8 cellular contexts compared by ENCODE assay signal in genomic region chr11:843086-843704, GRCh38. TPM values are rescaled to one million over a fixed set of nuclear protein-coding genes. Genes with fewer than 3 reads are reported as not detected.
DNase-seq lines count a peak whose midpoint lies in the region; ATAC-seq, FAIRE-seq and TF ChIP-seq lines count a peak whose summit lies in the region.

No MANE protein-coding gene starts in this region.

- peak overlapping the region; percentile 79 for H3K4me3 Mint-ChIP-seq in CD4-positive, alpha-beta T cell
- peak overlapping the region; percentile 72 for H3K4me3 Mint-ChIP-seq in activated naive CD8-positive, alpha-beta T cell treated with anti-CD3 and anti-CD28 coated beads, Interleukin-2, amount 50 U/mL, for 24 hours

- FAIRE-seq in GM19239 (lab: Jason Lieb, UNC), result no peak

- H3K9me3 Mint-ChIP-seq in CD4-positive, alpha-beta T cell, result no peaks in the 10 kb centered on the region
- H3K9me3 Mint-ChIP-seq in activated naive CD8-positive, alpha-beta T cell treated with anti-CD3 and anti-CD28 coated beads, Interleukin-2, amount 50 U/mL, for 24 hours, result no peaks in the 10 kb centered on the region

- H3K36me3 Mint-ChIP-seq in CD4-positive, alpha-beta T cell (ENCODE audit: low read depth), result peaks cover 22% of the 10 kb centered on the region
- peaks cover 12% of the 10 kb centered on the region for H3K36me3 Mint-ChIP-seq in activated naive CD8-positive, alpha-beta T cell treated with anti-CD3 and anti-CD28 coated beads, Interleukin-2, amount 50 U/mL, for 24 hours (ENCODE audit: low read depth)

- H3K4me1 Mint-ChIP-seq in CD4-positive, alpha-beta T cell (ENCODE audit: low read depth), result peaks cover 6% of the 10 kb centered on the region
- peaks cover 30% of the 10 kb centered on the region for H3K4me1 Mint-ChIP-seq in activated naive CD8-positive, alpha-beta T cell treated with anti-CD3 and anti-CD28 coated beads, Interleukin-2, amount 50 U/mL, for 24 hours

- DNase-seq in CD4-positive, alpha-beta T cell, result no peak
- no peak for DNase-seq in HFF-Myc (ENCODE audit: extremely low read depth, low read depth)
- no peak for DNase-seq in activated naive CD8-positive, alpha-beta T cell treated with anti-CD3 and anti-CD28 coated beads, Interleukin-2, amount 50 U/mL, for 24 hours
- peak in 1 of 2 donors; percentile 43 for DNase-seq in uterus
- DNase-seq in NCI-H187 (lab: John Stamatoyannopoulos, UW), result no peak
- no peak for DNase-seq in GM19239 (ENCODE audit: insufficient read length, low spot score)

- H3K9me3 ChIP-seq in CD4-positive, alpha-beta T cell (ENCODE audit: control insufficient read depth, low read length), result no peaks in the 10 kb centered on the region
- H3K9me3 ChIP-seq in liver (ENCODE audit: control insufficient read depth in 4 of 4, low read length in 3 of 4) (no peaks in the 10 kb centered on the region), uterus (no peaks in the 10 kb centered on the region)

- H3K4me1 ChIP-seq in liver (ENCODE audit: control insufficient read depth in 4 of 4, insufficient read depth in 4 of 4, low read length in 3 of 4) (peaks cover 18 to 55% (median 34%) of the 10 kb centered on the region in 4 donors), uterus (peaks cover 7 to 25% of the 10 kb centered on the region in 2 donors)

- H3K27ac ChIP-seq in CD4-positive, alpha-beta T cell (ENCODE audit: low read depth, low read length), result no peak overlapping the region
- H3K27ac ChIP-seq in liver (ENCODE audit: low read depth in 1 of 2, low read length in 2 of 2) (peak overlapping the region; percentile 76 to 90), uterus (peak overlapping the region; percentile 95 to 97)

- whole genome bisulfite sequencing in liver, result 1% methylated on average over 52 of the region's 52 CpGs

- no peak for TF ChIP-seq POLR2A in uterus (IDR thresholded peaks at IDR 0.05)

- peak overlapping the region; percentile 39 for H3K27ac Mint-ChIP-seq in CD4-positive, alpha-beta T cell
- H3K27ac Mint-ChIP-seq in activated naive CD8-positive, alpha-beta T cell treated with anti-CD3 and anti-CD28 coated beads, Interleukin-2, amount 50 U/mL, for 24 hours, result peak overlapping the region; percentile 39

- POLR2A ChIA-PET in CD4-positive, alpha-beta T cell (lab: Charles Lee), result interaction anchor here (0.6 to 7.6 kb wide), 5 partner anchors 13 to 147 kb away, joined by 3 to 71 read pairs (median 10); partner anchors contain the start of genes CD151, CRACR2B, PNPLA2 and RPLP2

- H3K36me3 ChIP-seq in liver (ENCODE audit: control insufficient read depth in 4 of 4, insufficient read depth in 3 of 4, low read depth in 1 of 4, low read length in 3 of 4), result peaks cover 2 to 15% (median 5%) of the 10 kb centered on the region in 4 donors
- no peaks in the 10 kb centered on the region for H3K36me3 ChIP-seq in uterus

- no peak for TF ChIP-seq CTCF in CD4-positive, alpha-beta T cell (IDR thresholded peaks at IDR 0.05)
- TF ChIP-seq CTCF in HFF-Myc (IDR thresholded peaks at IDR 0.05; ENCODE audit: low read depth, low read length, missing control alignments), result no peak
- TF ChIP-seq CTCF in liver (IDR thresholded peaks at IDR 0.05; ENCODE audit: low read depth, low read length, missing input control), result no peak
- peak in 1 of 4 experiments; percentile 19 for TF ChIP-seq CTCF in uterus (IDR thresholded peaks at IDR 0.05)

- H3K9ac ChIP-seq in liver (ENCODE audit: low read depth in 1 of 2, low read length in 2 of 2), result peak overlapping the region; percentile 54

- CTCF ChIA-PET in CD4-positive, alpha-beta T cell (lab: Charles Lee), result interaction anchor here (1.4 kb wide), 1 partner anchor 24 kb away, joined by 4 read pairs; no protein-coding TSS in a partner anchor

- no peaks in the 10 kb centered on the region for H3K27me3 ChIP-seq in CD4-positive, alpha-beta T cell (ENCODE audit: control insufficient read depth, insufficient read depth, low read length)
- H3K27me3 ChIP-seq in liver (ENCODE audit: control insufficient read depth in 4 of 4, insufficient read depth in 4 of 4, low read length in 3 of 4) (no peaks in the 10 kb centered on the region), uterus (no peaks in the 10 kb centered on the region)

- ATAC-seq in CD4-positive, alpha-beta T cell (ENCODE audit: poor library complexity), result no peak
- ATAC-seq in activated naive CD8-positive, alpha-beta T cell treated with anti-CD3 and anti-CD28 coated beads, Interleukin-2, amount 50 U/mL, for 24 hours, result no peak
- no peak for ATAC-seq in HG03139 (IDR thresholded peaks at IDR 0.05; ENCODE audit: unreplicated experiment)

- intact Hi-C loops in CD4-positive, alpha-beta T cell (cut with DNase I, micrococcal nuclease), result loop anchor here (2.0 to 10.0 kb wide), 5 partner anchors 34 to 732 kb away; partner anchors contain the start of genes AP2A2 (in 1 of the 2), DUSP8 (in 1 of the 2) and RPLP2 (in 1 of the 2)
- intact Hi-C loops in uterus (cut with DNase I; ENCODE audit: low total_unique reads), result no loop called here

- no peak for TF ChIP-seq RAD21 in liver (IDR thresholded peaks at IDR 0.05)

- H3K4me3 ChIP-seq in HFF-Myc (replicated peaks; ENCODE audit: low read depth, low read length), result peak overlapping the region; percentile 98
- H3K4me3 ChIP-seq in liver (ENCODE audit: low read depth in 1 of 3, low read length in 3 of 3), result peak overlapping the region; percentile 32 to 97 (median 96)
- peak overlapping the region; percentile 71 to 99 for H3K4me3 ChIP-seq in uterus

- no peaks in the 10 kb centered on the region for H3K27me3 Mint-ChIP-seq in CD4-positive, alpha-beta T cell
- peaks cover 3% of the 10 kb centered on the region for H3K27me3 Mint-ChIP-seq in activated naive CD8-positive, alpha-beta T cell treated with anti-CD3 and anti-CD28 coated beads, Interleukin-2, amount 50 U/mL, for 24 hours

TF ChIP-seq in liver, 16 proteins besides CTCF, POLR2A, EP300 and RAD21:
- no peak for TF ChIP-seq GABPA (IDR thresholded peaks at IDR 0.05 in 1 of 2, conservative IDR thresholded peaks at IDR 0.05 in 1 of 2)
- no peak for TF ChIP-seq HNF4A (conservative IDR thresholded peaks at IDR 0.05)
- no peak for TF ChIP-seq JUND (IDR thresholded peaks at IDR 0.05)
- no peak for TF ChIP-seq HNF4G (IDR thresholded peaks at IDR 0.05)
- TF ChIP-seq TAF1 (conservative IDR thresholded peaks at IDR 0.05), result no peak
- TF ChIP-seq MAX (IDR thresholded peaks at IDR 0.05), result no peak
- TF ChIP-seq NR2F2 (IDR thresholded peaks at IDR 0.05), result no peak
- TF ChIP-seq ATF3 (IDR thresholded peaks at IDR 0.05), result no peak
- TF ChIP-seq, protein P1, sequence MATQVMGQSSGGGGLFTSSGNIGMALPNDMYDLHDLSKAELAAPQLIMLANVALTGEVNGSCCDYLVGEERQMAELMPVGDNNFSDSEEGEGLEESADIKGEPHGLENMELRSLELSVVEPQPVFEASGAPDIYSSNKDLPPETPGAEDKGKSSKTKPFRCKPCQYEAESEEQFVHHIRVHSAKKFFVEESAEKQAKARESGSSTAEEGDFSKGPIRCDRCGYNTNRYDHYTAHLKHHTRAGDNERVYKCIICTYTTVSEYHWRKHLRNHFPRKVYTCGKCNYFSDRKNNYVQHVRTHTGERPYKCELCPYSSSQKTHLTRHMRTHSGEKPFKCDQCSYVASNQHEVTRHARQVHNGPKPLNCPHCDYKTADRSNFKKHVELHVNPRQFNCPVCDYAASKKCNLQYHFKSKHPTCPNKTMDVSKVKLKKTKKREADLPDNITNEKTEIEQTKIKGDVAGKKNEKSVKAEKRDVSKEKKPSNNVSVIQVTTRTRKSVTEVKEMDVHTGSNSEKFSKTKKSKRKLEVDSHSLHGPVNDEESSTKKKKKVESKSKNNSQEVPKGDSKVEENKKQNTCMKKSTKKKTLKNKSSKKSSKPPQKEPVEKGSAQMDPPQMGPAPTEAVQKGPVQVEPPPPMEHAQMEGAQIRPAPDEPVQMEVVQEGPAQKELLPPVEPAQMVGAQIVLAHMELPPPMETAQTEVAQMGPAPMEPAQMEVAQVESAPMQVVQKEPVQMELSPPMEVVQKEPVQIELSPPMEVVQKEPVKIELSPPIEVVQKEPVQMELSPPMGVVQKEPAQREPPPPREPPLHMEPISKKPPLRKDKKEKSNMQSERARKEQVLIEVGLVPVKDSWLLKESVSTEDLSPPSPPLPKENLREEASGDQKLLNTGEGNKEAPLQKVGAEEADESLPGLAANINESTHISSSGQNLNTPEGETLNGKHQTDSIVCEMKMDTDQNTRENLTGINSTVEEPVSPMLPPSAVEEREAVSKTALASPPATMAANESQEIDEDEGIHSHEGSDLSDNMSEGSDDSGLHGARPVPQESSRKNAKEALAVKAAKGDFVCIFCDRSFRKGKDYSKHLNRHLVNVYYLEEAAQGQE (IDR thresholded peaks at IDR 0.05), result no peak
- no peak for TF ChIP-seq FOXA1 (IDR thresholded peaks at IDR 0.05)
- TF ChIP-seq FOXA2 (IDR thresholded peaks at IDR 0.05), result no peak

RNA-seq across cellular contexts. Expression of gene TSPAN4, which starts 0.5 kb away (rescaled TPM):
- total RNA-seq in CD4-positive, alpha-beta T cell, result 1 to 10 TPM; 1.6 to 2.0 TPM
- total RNA-seq in liver (10 to 100 TPM; 25.2 to 35.6 TPM), uterus (100 to 1,000 TPM in 2 of 4 donors, 10 to 100 TPM in 2; 68.4 to 119 (median 105) TPM)
- 10 to 100 TPM; 16.5 to 38.1 TPM for polyA plus RNA-seq in liver

RNA-seq across cellular contexts. Expression of gene POLR2L, which starts 0.9 kb away (rescaled TPM):
- 10 to 100 TPM; 19.6 to 19.8 TPM for total RNA-seq in CD4-positive, alpha-beta T cell
- total RNA-seq in liver (10 to 100 TPM; 28.1 to 60.4 TPM), uterus (10 to 100 TPM; 10.5 to 81.5 (median 42.8) TPM)
- 100 to 1,000 TPM; 152 to 230 TPM for polyA plus RNA-seq in liver

RNA-seq across cellular contexts. Expression of gene CD151, which starts 10.4 kb away (rescaled TPM):
- total RNA-seq in CD4-positive, alpha-beta T cell, result 10 to 100 TPM; 20.2 to 20.8 TPM
- total RNA-seq in liver (100 to 1,000 TPM in 1 of 2 donors, 10 to 100 TPM in 1; 31.6 to 127 TPM), uterus (100 to 1,000 TPM in 3 of 4 donors, 10 to 100 TPM in 1; 76.8 to 382 (median 259) TPM)
- polyA plus RNA-seq in liver, result 100 to 1,000 TPM; 121 to 264 TPM

RNA-seq across cellular contexts. Expression of gene CRACR2B, which starts 15.5 kb away (rescaled TPM):
- total RNA-seq in CD4-positive, alpha-beta T cell, result under 1 TPM in 1 of 2 experiments, not detected in 1; 0.33 TPM
- total RNA-seq in liver (1 to 10 TPM in 1 of 2 donors, under 1 TPM in 1; 0.14 to 2.8 TPM), uterus (10 to 100 TPM in 1 of 4 donors, 1 to 10 TPM in 2, under 1 TPM in 1; 0.77 to 15.5 (median 2.5) TPM)
- 1 to 10 TPM; 1.6 to 2.9 TPM for polyA plus RNA-seq in liver

RNA-seq across cellular contexts. Expression of gene PNPLA2, which starts 24.5 kb away (rescaled TPM):
- 100 to 1,000 TPM; 202 to 220 TPM for total RNA-seq in CD4-positive, alpha-beta T cell
- total RNA-seq in liver (10 to 100 TPM; 13.7 to 29.1 TPM), uterus (10 to 100 TPM; 16.9 to 96.2 (median 37.1) TPM)
- polyA plus RNA-seq in liver, result 10 to 100 TPM; 25.3 to 58.9 TPM

Comparison
In these comparisons a context has a peak if more than half of its experiments do, and no peak if none do; other contexts are left out.
1. RNA of gene TSPAN4, which starts 0.5 kb away (total RNA-seq): 68.4 to 119 TPM in uterus and 25.2 to 35.6 TPM in liver; 1.6 to 2.0 TPM in CD4-positive, alpha-beta T cell; every median in the first group is over 4 times any median in the second.
2. Peak in every context shown above with its lines, with median percentiles within 50 percentile points of each other: H3K4me3 ChIP-seq.